ENCODE assay signal across 1 cellular context in the genomic region with DNA sequence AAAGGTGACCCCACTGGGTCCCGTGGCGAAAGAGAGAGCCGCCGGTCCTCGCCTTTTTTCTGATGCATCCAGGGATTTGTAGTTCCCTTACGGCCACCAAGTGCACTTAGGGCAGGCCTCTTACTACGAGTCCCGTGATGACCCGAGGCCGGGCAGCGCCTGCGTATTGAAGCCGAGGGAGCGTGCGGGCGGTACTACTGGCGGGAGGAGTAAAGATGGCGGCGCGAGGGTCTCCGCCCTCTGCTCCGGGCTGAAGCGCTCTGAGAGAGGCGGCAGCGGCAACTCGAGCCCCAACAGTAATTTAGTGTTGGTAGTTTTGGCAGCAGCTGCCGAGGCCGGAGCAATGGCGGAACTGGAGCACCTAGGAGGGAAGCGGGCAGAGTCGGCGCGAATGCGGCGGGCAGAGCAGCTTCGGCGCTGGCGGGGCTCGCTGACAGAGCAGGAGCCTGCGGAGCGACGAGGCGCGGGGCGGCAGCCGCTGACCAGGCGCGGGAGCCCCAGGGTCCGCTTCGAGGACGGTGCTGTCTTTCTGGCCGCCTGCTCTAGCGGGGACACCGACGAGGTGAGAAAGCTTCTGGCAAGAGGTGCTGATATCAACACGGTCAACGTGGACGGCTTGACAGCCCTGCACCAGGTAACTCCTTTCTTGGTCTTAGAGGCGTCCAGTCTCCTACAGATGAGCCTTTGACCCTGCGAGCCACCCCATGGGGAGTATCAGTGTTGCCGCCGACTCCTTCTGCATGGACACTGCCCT.
TF ChIP-seq lines count a peak whose summit lies in the region.

A gene with protein sequence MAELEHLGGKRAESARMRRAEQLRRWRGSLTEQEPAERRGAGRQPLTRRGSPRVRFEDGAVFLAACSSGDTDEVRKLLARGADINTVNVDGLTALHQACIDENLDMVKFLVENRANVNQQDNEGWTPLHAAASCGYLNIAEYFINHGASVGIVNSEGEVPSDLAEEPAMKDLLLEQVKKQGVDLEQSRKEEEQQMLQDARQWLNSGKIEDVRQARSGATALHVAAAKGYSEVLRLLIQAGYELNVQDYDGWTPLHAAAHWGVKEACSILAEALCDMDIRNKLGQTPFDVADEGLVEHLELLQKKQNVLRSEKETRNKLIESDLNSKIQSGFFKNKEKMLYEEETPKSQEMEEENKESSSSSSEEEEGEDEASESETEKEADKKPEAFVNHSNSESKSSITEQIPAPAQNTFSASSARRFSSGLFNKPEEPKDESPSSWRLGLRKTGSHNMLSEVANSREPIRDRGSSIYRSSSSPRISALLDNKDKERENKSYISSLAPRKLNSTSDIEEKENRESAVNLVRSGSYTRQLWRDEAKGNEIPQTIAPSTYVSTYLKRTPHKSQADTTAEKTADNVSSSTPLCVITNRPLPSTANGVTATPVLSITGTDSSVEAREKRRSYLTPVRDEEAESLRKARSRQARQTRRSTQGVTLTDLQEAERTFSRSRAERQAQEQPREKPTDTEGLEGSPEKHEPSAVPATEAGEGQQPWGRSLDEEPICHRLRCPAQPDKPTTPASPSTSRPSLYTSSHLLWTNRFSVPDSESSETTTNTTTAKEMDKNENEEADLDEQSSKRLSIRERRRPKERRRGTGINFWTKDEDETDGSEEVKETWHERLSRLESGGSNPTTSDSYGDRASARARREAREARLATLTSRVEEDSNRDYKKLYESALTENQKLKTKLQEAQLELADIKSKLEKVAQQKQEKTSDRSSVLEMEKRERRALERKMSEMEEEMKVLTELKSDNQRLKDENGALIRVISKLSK (plus strand): TSS at position 191 of the 754 bp plus-strand sequence. CDS start 153 bp downstream, at position 344.

TF ChIP-seq in SK-N-SH, 30 proteins besides CTCF, POLR2A, EP300 and RAD21 (continued from another document):
- TF ChIP-seq, protein P1, sequence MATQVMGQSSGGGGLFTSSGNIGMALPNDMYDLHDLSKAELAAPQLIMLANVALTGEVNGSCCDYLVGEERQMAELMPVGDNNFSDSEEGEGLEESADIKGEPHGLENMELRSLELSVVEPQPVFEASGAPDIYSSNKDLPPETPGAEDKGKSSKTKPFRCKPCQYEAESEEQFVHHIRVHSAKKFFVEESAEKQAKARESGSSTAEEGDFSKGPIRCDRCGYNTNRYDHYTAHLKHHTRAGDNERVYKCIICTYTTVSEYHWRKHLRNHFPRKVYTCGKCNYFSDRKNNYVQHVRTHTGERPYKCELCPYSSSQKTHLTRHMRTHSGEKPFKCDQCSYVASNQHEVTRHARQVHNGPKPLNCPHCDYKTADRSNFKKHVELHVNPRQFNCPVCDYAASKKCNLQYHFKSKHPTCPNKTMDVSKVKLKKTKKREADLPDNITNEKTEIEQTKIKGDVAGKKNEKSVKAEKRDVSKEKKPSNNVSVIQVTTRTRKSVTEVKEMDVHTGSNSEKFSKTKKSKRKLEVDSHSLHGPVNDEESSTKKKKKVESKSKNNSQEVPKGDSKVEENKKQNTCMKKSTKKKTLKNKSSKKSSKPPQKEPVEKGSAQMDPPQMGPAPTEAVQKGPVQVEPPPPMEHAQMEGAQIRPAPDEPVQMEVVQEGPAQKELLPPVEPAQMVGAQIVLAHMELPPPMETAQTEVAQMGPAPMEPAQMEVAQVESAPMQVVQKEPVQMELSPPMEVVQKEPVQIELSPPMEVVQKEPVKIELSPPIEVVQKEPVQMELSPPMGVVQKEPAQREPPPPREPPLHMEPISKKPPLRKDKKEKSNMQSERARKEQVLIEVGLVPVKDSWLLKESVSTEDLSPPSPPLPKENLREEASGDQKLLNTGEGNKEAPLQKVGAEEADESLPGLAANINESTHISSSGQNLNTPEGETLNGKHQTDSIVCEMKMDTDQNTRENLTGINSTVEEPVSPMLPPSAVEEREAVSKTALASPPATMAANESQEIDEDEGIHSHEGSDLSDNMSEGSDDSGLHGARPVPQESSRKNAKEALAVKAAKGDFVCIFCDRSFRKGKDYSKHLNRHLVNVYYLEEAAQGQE (IDR thresholded peaks at IDR 0.05; ENCODE audit: low read depth, low read length): peak; percentile 38; the same call in 1 of the 2 replicates
- TF ChIP-seq FOXM1 (IDR thresholded peaks at IDR 0.05; ENCODE audit: low read depth): no peak
- no peak for TF ChIP-seq TCF12 (IDR thresholded peaks at IDR 0.05)
- TF ChIP-seq, protein P2, sequence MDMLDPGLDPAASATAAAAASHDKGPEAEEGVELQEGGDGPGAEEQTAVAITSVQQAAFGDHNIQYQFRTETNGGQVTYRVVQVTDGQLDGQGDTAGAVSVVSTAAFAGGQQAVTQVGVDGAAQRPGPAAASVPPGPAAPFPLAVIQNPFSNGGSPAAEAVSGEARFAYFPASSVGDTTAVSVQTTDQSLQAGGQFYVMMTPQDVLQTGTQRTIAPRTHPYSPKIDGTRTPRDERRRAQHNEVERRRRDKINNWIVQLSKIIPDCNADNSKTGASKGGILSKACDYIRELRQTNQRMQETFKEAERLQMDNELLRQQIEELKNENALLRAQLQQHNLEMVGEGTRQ (IDR thresholded peaks at IDR 0.05; ENCODE audit: borderline replicate concordance, low read depth, low read length): peak; percentile 4; the same call in 1 of the 2 replicates
- no peak for TF ChIP-seq EZH2phosphoT487 (IDR thresholded peaks at IDR 0.05; ENCODE audit: borderline replicate concordance, low read depth)
- TF ChIP-seq, protein P3, sequence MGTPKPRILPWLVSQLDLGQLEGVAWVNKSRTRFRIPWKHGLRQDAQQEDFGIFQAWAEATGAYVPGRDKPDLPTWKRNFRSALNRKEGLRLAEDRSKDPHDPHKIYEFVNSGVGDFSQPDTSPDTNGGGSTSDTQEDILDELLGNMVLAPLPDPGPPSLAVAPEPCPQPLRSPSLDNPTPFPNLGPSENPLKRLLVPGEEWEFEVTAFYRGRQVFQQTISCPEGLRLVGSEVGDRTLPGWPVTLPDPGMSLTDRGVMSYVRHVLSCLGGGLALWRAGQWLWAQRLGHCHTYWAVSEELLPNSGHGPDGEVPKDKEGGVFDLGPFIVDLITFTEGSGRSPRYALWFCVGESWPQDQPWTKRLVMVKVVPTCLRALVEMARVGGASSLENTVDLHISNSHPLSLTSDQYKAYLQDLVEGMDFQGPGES (IDR thresholded peaks at IDR 0.05; ENCODE audit: low read depth, low read length): no peak
- TF ChIP-seq NFIC (IDR thresholded peaks at IDR 0.05; ENCODE audit: borderline replicate concordance): no peak
- no peak for TF ChIP-seq SMC3 (IDR thresholded peaks at IDR 0.05; ENCODE audit: low read depth, low read length)
- TF ChIP-seq MXI1 (IDR thresholded peaks at IDR 0.05; ENCODE audit: low read depth, low read length): peak; percentile 34
- TF ChIP-seq SIN3A (IDR thresholded peaks at IDR 0.05; ENCODE audit: borderline replicate concordance, low read depth, low read length): no peak; the same call in 1 of the 2 replicates
- peak; percentile 5; the same call in 1 of the 2 replicates for TF ChIP-seq GATA2 (CRISPR knock-in tag; IDR thresholded peaks at IDR 0.05)
- TF ChIP-seq GABPA (IDR thresholded peaks at IDR 0.05; ENCODE audit: low read depth): no peak
- TF ChIP-seq ELF1 (IDR thresholded peaks at IDR 0.05): peak; percentile 76
- no peak for TF ChIP-seq MEF2A (IDR thresholded peaks at IDR 0.05; ENCODE audit: borderline replicate concordance, low read depth)
- TF ChIP-seq, protein P4, sequence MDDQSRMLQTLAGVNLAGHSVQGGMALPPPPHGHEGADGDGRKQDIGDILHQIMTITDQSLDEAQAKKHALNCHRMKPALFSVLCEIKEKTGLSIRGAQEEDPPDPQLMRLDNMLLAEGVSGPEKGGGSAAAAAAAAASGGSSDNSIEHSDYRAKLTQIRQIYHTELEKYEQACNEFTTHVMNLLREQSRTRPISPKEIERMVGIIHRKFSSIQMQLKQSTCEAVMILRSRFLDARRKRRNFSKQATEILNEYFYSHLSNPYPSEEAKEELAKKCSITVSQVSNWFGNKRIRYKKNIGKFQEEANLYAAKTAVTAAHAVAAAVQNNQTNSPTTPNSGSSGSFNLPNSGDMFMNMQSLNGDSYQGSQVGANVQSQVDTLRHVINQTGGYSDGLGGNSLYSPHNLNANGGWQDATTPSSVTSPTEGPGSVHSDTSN (IDR thresholded peaks at IDR 0.05): no peak
